13 cellular contexts compared by ENCODE assay signal in genomic region chr12:59650594-59651229, GRCh38. TPM values are rescaled to one million over a fixed set of nuclear protein-coding genes. Genes with fewer than 3 reads are reported as not detected.
DNase-seq lines count a peak whose midpoint lies in the region; ATAC-seq and TF ChIP-seq lines count a peak whose summit lies in the region.
"Had no signal": no experiment of that assay in that cellular context is flagged by ENCODE, and none has a peak within 500 bp of the region (broad histone marks: within the 10 kb centered on the region; RNA-seq: fewer than 3 reads in every experiment).

No MANE protein-coding gene starts in this region.

- peak; percentile 10 for DNase-seq in HuH-7 (ENCODE audit: low spot score)
- peak; percentile 16 for DNase-seq in cerebellum (ENCODE audit: low spot score)
- DNase-seq in left colon: no peak
- no peak for DNase-seq in RWPE1 (ENCODE audit: low spot score)
- no peak for DNase-seq in HPDE6-E6E7 (ENCODE audit: extremely low spot score)
- DNase-seq: activated gamma-delta T cell treated with Interleukin-2 at 50 U/mL for 16 hours, NCI-H1105, NCI-H82, SW 1271, upper lobe of left lung had no signal

- TF ChIP-seq CTCF in C4-2B (conservative IDR thresholded peaks at IDR 0.05): peak; percentile 18
- TF ChIP-seq CTCF in RWPE1 (conservative IDR thresholded peaks at IDR 0.05; ENCODE audit: low read depth): no peak

- H3K27ac ChIP-seq in C4-2B: no peak overlapping the region
- no peak overlapping the region for H3K27ac ChIP-seq in RWPE1
- H3K27ac ChIP-seq: upper lobe of left lung had no signal

- CTCF ChIA-PET in RWPE1 (lab: Yijun Ruan, JAX): no interaction called here

- intact Hi-C loops in left colon (cut with DNase I, micrococcal nuclease): no loop called here

- POLR2A ChIA-PET in RWPE1 (lab: Yijun Ruan, JAX; ENCODE audit: low non-redundant PET): no interaction called here

- ATAC-seq in left colon: peak; percentile 67
- ATAC-seq in HG03460 (IDR thresholded peaks at IDR 0.05; ENCODE audit: unreplicated experiment): no peak
- ATAC-seq in HG02623 (IDR thresholded peaks at IDR 0.05; ENCODE audit: unreplicated experiment): no peak

RNA-seq across cellular contexts. Expression of gene SLC16A7, which starts 54.9 kb away (rescaled TPM):
- total RNA-seq in cerebellum: 19.9 TPM
- 1 to 10 TPM; 8.1 to 8.8 TPM for total RNA-seq in left colon

Comparison
In these comparisons a context has a peak if more than half of its experiments do, and no peak if none do; other contexts are left out.
1. DNase-seq: peak in HuH-7 (single experiment) and cerebellum (single experiment); none in left colon (0 of 2), RWPE1 (single experiment) and HPDE6-E6E7 (single experiment).